35 cellular contexts compared by ENCODE assay signal in genomic region chr5:10832421-10832820, GRCh38.
"Had no signal": no experiment of that assay in that cellular context is flagged by ENCODE, and none has a peak within 500 bp of the region (broad histone marks: within the 10 kb centered on the region; RNA-seq: fewer than 3 reads in every experiment).

No MANE protein-coding gene starts in this region.

- H3K4me1 Mint-ChIP-seq: activated B cell treated with CpG ODN at 0.5 μM for 24 hours; activated naive CD8-positive, alpha-beta T cell treated with anti-CD3 and anti-CD28 coated beads, Interleukin-2, amount 10 ng/mL, durations not matched to agents 7 days and 5 days had no signal

- H3K27ac Mint-ChIP-seq: activated B cell treated with CpG ODN at 0.5 μM for 24 hours; activated CD4-positive, alpha-beta memory T cell treated with anti-CD3 and anti-CD28 coated beads for 36 hours; activated naive CD8-positive, alpha-beta T cell treated with anti-CD3 and anti-CD28 coated beads, Interleukin-2, amount 10 ng/mL, durations not matched to agents 7 days and 5 days had no signal

- H3K4me3 Mint-ChIP-seq: activated B cell treated with CpG ODN at 0.5 μM for 24 hours; activated CD4-positive, alpha-beta memory T cell treated with anti-CD3 and anti-CD28 coated beads for 36 hours; activated naive CD8-positive, alpha-beta T cell treated with anti-CD3 and anti-CD28 coated beads, Interleukin-2, amount 10 ng/mL, durations not matched to agents 7 days and 5 days had no signal

- H3K4me3 ChIP-seq: ascending aorta, body of pancreas, PC-9 had no signal

- H3K4me1 ChIP-seq: ascending aorta, body of pancreas had no signal

- DNase-seq: activated B cell treated with CpG ODN at 0.5 μM for 24 hours; activated CD4-positive, alpha-beta memory T cell treated with anti-CD3 and anti-CD28 coated beads for 36 hours; activated CD4-positive, alpha-beta T cell treated with anti-CD3 and anti-CD28 coated beads for 4 hours; activated CD4-positive, alpha-beta T cell treated with anti-CD3 and anti-CD28 coated beads, Interleukin-2, amount 50 U/mL, for 1 hour; activated CD4-positive, CD25-positive, alpha-beta regulatory T cell treated with anti-CD3 and anti-CD28 coated beads, Interleukin-2, amount 50 U/mL, for 72 hours; activated CD8-positive, alpha-beta memory T cell treated with anti-CD3 and anti-CD28 coated beads, Interleukin-2, amount 50 U/mL, for 4 hours; activated effector memory CD4-positive, alpha-beta T cell treated with anti-CD3 and anti-CD28 coated beads, Interleukin-2, amount 50 U/mL, for 16 hours; activated naive CD4-positive, alpha-beta T cell; activated naive CD4-positive, alpha-beta T cell treated with anti-CD3 and anti-CD28 coated beads, Interleukin-2, amount 50 U/mL, for 16 hours; activated naive CD8-positive, alpha-beta T cell treated with anti-CD3 and anti-CD28 coated beads, Interleukin-2, amount 10 ng/mL, durations not matched to agents 7 days and 5 days; activated T-cell treated with anti-CD3 and anti-CD28 coated beads, Interleukin-2, amount 50 U/mL, for 48 hours; amygdala; body of pancreas; caudate nucleus; cerebellar nuclear complex; Karpas-422; NCI-H1105; NCI-H1417 treated with DMSO at 0.1 percent for 48 hours; NCI-H1694; NCI-H1930; NCI-H2081 treated with DMSO at 0.1 percent for 48 hours; NCI-H226; NCI-H446 treated with DMSO at 0.1 percent for 48 hours; NCI-H524; PC-9; SIG-M5; SW 1271; T-helper 1 cell; T-helper 2 cell; T-helper 9 cell had no signal

- FAIRE-seq: bronchial epithelial cell, RCC 7860 had no signal

- H3K27me3 ChIP-seq: ascending aorta, body of pancreas had no signal

- H3K9me3 Mint-ChIP-seq: activated B cell treated with CpG ODN at 0.5 μM for 24 hours; activated CD4-positive, alpha-beta memory T cell treated with anti-CD3 and anti-CD28 coated beads for 36 hours; activated naive CD8-positive, alpha-beta T cell treated with anti-CD3 and anti-CD28 coated beads, Interleukin-2, amount 10 ng/mL, durations not matched to agents 7 days and 5 days had no signal

- H3K36me3 ChIP-seq: ascending aorta had no signal

- H3K27ac ChIP-seq: body of pancreas, PC-9, RWPE1 had no signal

- H3K36me3 Mint-ChIP-seq: activated CD4-positive, alpha-beta memory T cell treated with anti-CD3 and anti-CD28 coated beads for 36 hours; activated naive CD8-positive, alpha-beta T cell treated with anti-CD3 and anti-CD28 coated beads, Interleukin-2, amount 10 ng/mL, durations not matched to agents 7 days and 5 days had no signal

- H2AFZ ChIP-seq: PC-9 had no signal

- H3K4me2 ChIP-seq: PC-9 had no signal

- ATAC-seq: body of pancreas, Right ventricle myocardium inferior had no signal

- H3K9me3 ChIP-seq: ascending aorta, body of pancreas had no signal
